ENCODE assay signal across 34 cellular contexts in genomic region chr6:152450519-152450918, GRCh38.
"Had no signal": no experiment of that assay in that cellular context is flagged by ENCODE, and none has a peak within 500 bp of the region (broad histone marks: within the 10 kb centered on the region; RNA-seq: fewer than 3 reads in every experiment).

No MANE protein-coding gene starts in this region.

- H3K27me3 ChIP-seq: MG63 had no signal

- H3K9me3 ChIP-seq: MG63 had no signal

- DNase-seq: Karpas-422, Kasumi-1, MG63, MM.1S, MV-4-11, NCI-H1048, NCI-H1092, NCI-H1092 treated with DMSO at 0.1 percent for 48 hours, NCI-H1105, NCI-H1105 treated with DMSO at 0.1 percent for 48 hours, NCI-H1417, NCI-H1417 treated with DMSO at 0.1 percent for 48 hours, NCI-H1436, NCI-H1436 treated with DMSO at 0.1 percent for 48 hours, NCI-H146, NCI-H1694, NCI-H1694 treated with DMSO at 0.1 percent for 48 hours, NCI-H187, NCI-H187 treated with DMSO at 0.1 percent for 48 hours, NCI-H1930, NCI-H2029, NCI-H2029 treated with DMSO at 0.1 percent for 48 hours, NCI-H2081, NCI-H2081 treated with DMSO at 0.1 percent for 48 hours, NCI-H2107, NCI-H2171, NCI-H2171 treated with DMSO at 0.1 percent for 48 hours, NCI-H2227 treated with DMSO at 0.1 percent for 48 hours, NCI-H226, NCI-H345, NCI-H446, NCI-H446 treated with DMSO at 0.1 percent for 48 hours, NCI-H510A, NCI-H510A treated with DMSO at 0.1 percent for 48 hours had no signal

- H3K36me3 ChIP-seq: MG63 had no signal

- H3K4me3 ChIP-seq: MG63 had no signal
